Comparison of ENCODE assay signal across 14 cellular contexts in the genomic region with DNA sequence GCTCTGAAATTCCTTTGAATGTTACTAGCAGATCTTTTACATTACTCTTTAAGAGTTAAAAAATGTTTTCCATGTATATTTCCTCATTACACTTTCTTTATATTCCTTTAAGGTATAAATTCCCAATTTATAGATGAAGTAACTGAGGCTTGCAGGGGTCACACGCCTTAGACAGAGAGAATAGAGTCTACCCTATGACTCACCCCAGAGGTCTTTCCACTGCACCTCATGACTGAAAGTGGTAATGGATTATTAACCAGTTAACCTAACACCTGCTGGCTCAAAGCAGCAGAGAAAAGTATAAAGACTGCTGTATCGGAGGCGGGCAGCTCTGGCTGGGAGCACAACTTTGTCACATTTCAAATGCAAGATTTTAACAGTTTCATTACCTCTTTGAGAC. TPM values are rescaled to one million over a fixed set of nuclear protein-coding genes. Genes with fewer than 3 reads are reported as not detected.
DNase-seq lines count a peak whose midpoint lies in the region; ATAC-seq, FAIRE-seq and TF ChIP-seq lines count a peak whose summit lies in the region.
"Had no signal": no experiment of that assay in that cellular context is flagged by ENCODE, and none has a peak within 500 bp of the region (broad histone marks: within the 10 kb centered on the region; RNA-seq: fewer than 3 reads in every experiment).

No MANE protein-coding gene starts in this region.

- H3K4me1 Mint-ChIP-seq in naive thymus-derived CD8-positive, alpha-beta T cell, result peaks cover 0 to 10% (median 0%) of the 10 kb centered on the region in 4 donors
- H3K4me1 Mint-ChIP-seq in activated T-cell treated with anti-CD3 and anti-CD28 coated beads, Interleukin-2, amount 50 U/mL, for 24 hours (ENCODE audit: low read depth), result peaks cover 13% of the 10 kb centered on the region

- H3K79me1 ChIP-seq in trophoblast cell (ENCODE audit: low read length), result no peaks in the 10 kb centered on the region

- H4K91ac ChIP-seq in trophoblast cell (ENCODE audit: low read depth, low read length), result no peak overlapping the region

- peak; percentile 91 for FAIRE-seq in RCC 7860 (lab: Jason Lieb, UNC)

- H3K9me3 Mint-ChIP-seq in naive thymus-derived CD8-positive, alpha-beta T cell, result no peaks in the 10 kb centered on the region
- H3K9me3 Mint-ChIP-seq in activated T-cell treated with anti-CD3 and anti-CD28 coated beads, Interleukin-2, amount 50 U/mL, for 24 hours, result no peaks in the 10 kb centered on the region

- H3K4me3 ChIP-seq in GM12864 (ENCODE audit: low read depth, low read length) (no peak overlapping the region), trophoblast cell (ENCODE audit: low read depth, low read length) (no peak overlapping the region), mammary epithelial cell (replicated peaks in 1 of 3; ENCODE audit: insufficient read depth in 1 of 3, low read depth in 2 of 3, low read length in 3 of 3) (no peak overlapping the region)
- H3K4me3 ChIP-seq: BLaER1 had no signal

- intact Hi-C loops in mammary epithelial cell (cut with micrococcal nuclease), result no loop called here

- H3K4me2 ChIP-seq in trophoblast cell (ENCODE audit: low read length) (no peak overlapping the region), mammary epithelial cell (ENCODE audit: insufficient read depth, low read depth, low read length) (no peak overlapping the region)

- no peaks in the 10 kb centered on the region for H3K27me3 Mint-ChIP-seq in naive thymus-derived CD8-positive, alpha-beta T cell
- no peaks in the 10 kb centered on the region for H3K27me3 Mint-ChIP-seq in activated T-cell treated with anti-CD3 and anti-CD28 coated beads, Interleukin-2, amount 50 U/mL, for 24 hours

- no peak overlapping the region for H2AK5ac ChIP-seq in trophoblast cell (ENCODE audit: low read length)

- dilution Hi-C loops in mammary epithelial cell (cut with HindIII; ENCODE audit: low sequenced_read_pairs), result no loop called here

- ATAC-seq in GM19395 (IDR thresholded peaks at IDR 0.05; ENCODE audit: unreplicated experiment) (peak; percentile 88), HG02938 (IDR thresholded peaks at IDR 0.05; ENCODE audit: unreplicated experiment) (peak; percentile 95)
- no peak for ATAC-seq in naive thymus-derived CD8-positive, alpha-beta T cell

- in situ Hi-C loops in mammary epithelial cell (cut with MboI; ENCODE audit: low sequenced_read_pairs in 2 of 2), result no loop called here

- no peak overlapping the region for H3K4ac ChIP-seq in trophoblast cell (ENCODE audit: low read depth, low read length)

- no TSS peak for BruUV-seq in mammary epithelial cell (replicated peaks; lab: Mats Ljungman, UMichigan)

- H2BK5ac ChIP-seq in trophoblast cell (ENCODE audit: low read depth, low read length, poor library complexity), result no peak overlapping the region

- no peaks in the 10 kb centered on the region for H3K27me3 ChIP-seq in trophoblast cell (ENCODE audit: insufficient read depth, low read length)
- no peaks in the 10 kb centered on the region for H3K27me3 ChIP-seq in mammary epithelial cell (ENCODE audit: insufficient read depth, low read length)
- H3K27me3 ChIP-seq: BLaER1 had no signal

- no peak overlapping the region for H4K8ac ChIP-seq in trophoblast cell (ENCODE audit: low read depth, low read length)

- H4K20me1 ChIP-seq in mammary epithelial cell (ENCODE audit: insufficient read depth, low read length), result no peaks in the 10 kb centered on the region
- H4K20me1 ChIP-seq: BLaER1 had no signal

- H3K9me3 ChIP-seq in trophoblast cell (ENCODE audit: insufficient read depth, low read depth, low read length) (no peaks in the 10 kb centered on the region), mammary epithelial cell (replicated peaks; ENCODE audit: insufficient read depth, low read length) (no peaks in the 10 kb centered on the region)
- H3K9me3 ChIP-seq: BLaER1 had no signal

- no peak overlapping the region for H2AFZ ChIP-seq in trophoblast cell (ENCODE audit: insufficient read depth, low read length, poor library complexity)
- no peak overlapping the region for H2AFZ ChIP-seq in mammary epithelial cell (ENCODE audit: low read depth, low read length)

- H3K79me2 ChIP-seq in trophoblast cell (ENCODE audit: control insufficient read depth, insufficient read depth, low read length, poor library complexity), result no peaks in the 10 kb centered on the region
- peaks cover 76% of the 10 kb centered on the region for H3K79me2 ChIP-seq in mammary epithelial cell (ENCODE audit: insufficient read depth, low read length)

- H3K23ac ChIP-seq in trophoblast cell (ENCODE audit: low read length), result no peak overlapping the region

- DNase-seq in GM12864 (ENCODE audit: low read depth) (peak; percentile 52), RCC 7860 (ENCODE audit: low spot score) (peak; percentile 65), trophoblast cell (no peak), mammary epithelial cell (no peak)
- no peak for DNase-seq in naive thymus-derived CD8-positive, alpha-beta T cell
- DNase-seq in activated T-cell treated with anti-CD3 and anti-CD28 coated beads, Interleukin-2, amount 50 U/mL, for 24 hours, result no peak
- DNase-seq: MV-4-11; RPMI8226; stimulated activated naive CD4-positive, alpha-beta T cell had no signal

- POLR2A ChIA-PET in naive thymus-derived CD8-positive, alpha-beta T cell (lab: Charles Lee), result no interaction called here

- H3K36me3 Mint-ChIP-seq in naive thymus-derived CD8-positive, alpha-beta T cell, result no peaks in the 10 kb centered on the region
- no peaks in the 10 kb centered on the region for H3K36me3 Mint-ChIP-seq in activated T-cell treated with anti-CD3 and anti-CD28 coated beads, Interleukin-2, amount 50 U/mL, for 24 hours (ENCODE audit: low read depth)

- H3K14ac ChIP-seq in trophoblast cell (ENCODE audit: low read length), result no peak overlapping the region

- no peak overlapping the region for H4K12ac ChIP-seq in trophoblast cell (ENCODE audit: low read depth, low read length)

- H3K4me3 Mint-ChIP-seq in naive thymus-derived CD8-positive, alpha-beta T cell, result no peak overlapping the region
- H3K4me3 Mint-ChIP-seq in activated T-cell treated with anti-CD3 and anti-CD28 coated beads, Interleukin-2, amount 50 U/mL, for 24 hours, result no peak overlapping the region

- no peak overlapping the region for H3K27ac Mint-ChIP-seq in naive thymus-derived CD8-positive, alpha-beta T cell
- no peak overlapping the region for H3K27ac Mint-ChIP-seq in activated T-cell treated with anti-CD3 and anti-CD28 coated beads, Interleukin-2, amount 50 U/mL, for 24 hours

- H3K36me3 ChIP-seq in trophoblast cell (ENCODE audit: control insufficient read depth in 1 of 2, insufficient read depth in 2 of 2, low read length in 2 of 2), result no peaks in the 10 kb centered on the region
- H3K36me3 ChIP-seq in mammary epithelial cell (ENCODE audit: insufficient read depth, low read length), result peaks cover 30% of the 10 kb centered on the region
- H3K36me3 ChIP-seq: BLaER1 had no signal

- CTCF ChIA-PET in mammary epithelial cell (lab: Charles Lee; ENCODE audit: low non-redundant PET), result no interaction called here

- no peak overlapping the region for H2BK120ac ChIP-seq in trophoblast cell (ENCODE audit: insufficient read depth, low read length, poor library complexity)

- TF ChIP-seq CTCF in GM12864 (IDR thresholded peaks at IDR 0.05; ENCODE audit: low read depth, low read length, missing control alignments) (no peak), mammary epithelial cell (conservative IDR thresholded peaks at IDR 0.05 in 1 of 2, IDR thresholded peaks at IDR 0.05 in 1 of 2; ENCODE audit: extremely low read depth in 1 of 2, insufficient read depth in 1 of 2, low read depth in 1 of 2, low read length in 2 of 2) (no peak)

- H2BK12ac ChIP-seq in trophoblast cell (ENCODE audit: low read length), result no peak overlapping the region

- H3K27ac ChIP-seq in trophoblast cell (ENCODE audit: low read depth, low read length), result no peak overlapping the region
- no peak overlapping the region for H3K27ac ChIP-seq in mammary epithelial cell (ENCODE audit: insufficient read depth, low read depth, low read length)
- H3K27ac ChIP-seq: BLaER1 had no signal

- H3K9ac ChIP-seq in trophoblast cell (ENCODE audit: low read length), result no peak overlapping the region
- no peak overlapping the region for H3K9ac ChIP-seq in mammary epithelial cell (ENCODE audit: insufficient read depth, low read length)
- H3K9ac ChIP-seq: BLaER1 had no signal

- no CpG with 5 or more reads among the region's 3 CpGs for WGBS in trophoblast cell (ENCODE audit: extremely low coverage, insufficient coverage, insufficient read length)
- 100% methylated on average over 1 of the region's 3 CpGs for WGBS in mammary epithelial cell (ENCODE audit: low coverage, missing lambda C conversion rate)

- H3K4me1 ChIP-seq in trophoblast cell (ENCODE audit: control insufficient read depth in 1 of 2, insufficient read depth in 2 of 2, low read length in 2 of 2), result no peaks in the 10 kb centered on the region
- H3K4me1 ChIP-seq in mammary epithelial cell (ENCODE audit: insufficient read depth, low read length), result no peaks in the 10 kb centered on the region

- H3K18ac ChIP-seq in trophoblast cell (ENCODE audit: low read length), result no peak overlapping the region

RNA-seq across cellular contexts. Expression of a gene that starts 37.7 kb away (rescaled TPM):
- total RNA-seq in naive thymus-derived CD8-positive, alpha-beta T cell, result not detected
- not detected for polyA plus RNA-seq in naive thymus-derived CD8-positive, alpha-beta T cell
- polyA plus RNA-seq in trophoblast cell (2013), result 0.03 and 0.06 TPM in 2 replicates
- total RNA-seq in mammary epithelial cell, result not detected
- not detected for polyA plus RNA-seq in mammary epithelial cell
- not detected for polyA minus RNA-seq in mammary epithelial cell
- total RNA-seq: cardiac septum, skeletal muscle tissue had no signal

Comparison
In these comparisons a context has a peak if more than half of its experiments do, and no peak if none do; other contexts are left out.
1. DNase-seq: peak in GM12864 (single experiment) and RCC 7860 (single experiment); none in naive thymus-derived CD8-positive, alpha-beta T cell (0 of 10), trophoblast cell (0 of 2), activated T-cell treated with anti-CD3 and anti-CD28 coated beads, Interleukin-2, amount 50 U/mL, for 24 hours (single experiment) and mammary epithelial cell (single experiment).
2. ATAC-seq: peak in GM19395 (single experiment) and HG02938 (single experiment); none in naive thymus-derived CD8-positive, alpha-beta T cell (0 of 2).